ENCODE assay signal across 8 cellular contexts in genomic region chr15:37880009-37880834, GRCh38. TPM values are rescaled to one million over a fixed set of nuclear protein-coding genes. Genes with fewer than 3 reads are reported as not detected.
DNase-seq lines count a peak whose midpoint lies in the region; FAIRE-seq and TF ChIP-seq lines count a peak whose summit lies in the region.

No MANE protein-coding gene starts in this region.

- POLR2A ChIA-PET in AG04449 (lab: Yijun Ruan, JAX) = interaction anchor here (1.4 kb wide), 1 partner anchor 55 kb away, joined by 5 read pairs; no protein-coding TSS in a partner anchor

- no peak overlapping the region for H3K27ac Mint-ChIP-seq in activated naive CD8-positive, alpha-beta T cell treated with anti-CD3 and anti-CD28 coated beads for 36 hours

- H3K4me3 Mint-ChIP-seq in activated naive CD8-positive, alpha-beta T cell treated with anti-CD3 and anti-CD28 coated beads for 36 hours = no peak overlapping the region

- intact Hi-C loops in vagina (cut with DNase I) = no loop called here

- H3K27me3 Mint-ChIP-seq in activated naive CD8-positive, alpha-beta T cell treated with anti-CD3 and anti-CD28 coated beads for 36 hours = peaks cover 48% of the 10 kb centered on the region

- no peaks in the 10 kb centered on the region for H3K27me3 ChIP-seq in vagina

- H3K36me3 Mint-ChIP-seq in activated naive CD8-positive, alpha-beta T cell treated with anti-CD3 and anti-CD28 coated beads for 36 hours = no peaks in the 10 kb centered on the region

- in situ Hi-C loops in astrocyte of the spinal cord (cut with HindIII; ENCODE audit: low sequenced_read_pairs) = no loop called here

- H3K9me3 Mint-ChIP-seq in activated naive CD8-positive, alpha-beta T cell treated with anti-CD3 and anti-CD28 coated beads for 36 hours = no peaks in the 10 kb centered on the region

- FAIRE-seq in GM12892 (lab: Jason Lieb, UNC) = peak; percentile 65

- H3K4me3 ChIP-seq in AG04449 (ENCODE audit: low read depth, low read length) = no peak overlapping the region
- H3K4me3 ChIP-seq in astrocyte of the spinal cord (ENCODE audit: low read depth, low read length) = no peak overlapping the region
- H3K4me3 ChIP-seq in vagina = no peak overlapping the region

- no peaks in the 10 kb centered on the region for H3K9me3 ChIP-seq in vagina

- no peak for TF ChIP-seq POLR2A in GM12892 (IDR thresholded peaks at IDR 0.05; ENCODE audit: low read depth, low read length)
- TF ChIP-seq POLR2A in vagina (IDR thresholded peaks at IDR 0.05) = no peak

- DNase-seq in AG04449 (ENCODE audit: low read depth, low spot score) (peak; percentile 63), GM12892 (ENCODE audit: insufficient read length) (no peak), NCI-H2196 (lab: John Stamatoyannopoulos, UW; ENCODE audit: unreplicated experiment) (peak; percentile 28), astrocyte of the spinal cord (ENCODE audit: low read depth, low spot score) (peak; percentile 79), kidney tubule cell (ENCODE audit: low spot score) (peak; percentile 71), vagina (ENCODE audit: extremely low spot score in 2 of 2) (no peak), NCI-H2029 treated with DMSO at 0.1 percent for 48 hours (lab: John Stamatoyannopoulos, UW) (no peak)
- no peak for DNase-seq in activated naive CD8-positive, alpha-beta T cell treated with anti-CD3 and anti-CD28 coated beads for 36 hours

- H3K36me3 ChIP-seq in vagina = no peaks in the 10 kb centered on the region

- no peaks in the 10 kb centered on the region for H3K4me1 Mint-ChIP-seq in activated naive CD8-positive, alpha-beta T cell treated with anti-CD3 and anti-CD28 coated beads for 36 hours

- H3K4me1 ChIP-seq in vagina = no peaks in the 10 kb centered on the region

- peak; percentile 61 for TF ChIP-seq CTCF in AG04449 (IDR thresholded peaks at IDR 0.05; ENCODE audit: insufficient read depth, low read length, missing control alignments)
- TF ChIP-seq CTCF in astrocyte of the spinal cord (IDR thresholded peaks at IDR 0.05; ENCODE audit: low read depth, low read length) = peak; percentile 81
- peak in 1 of 3 experiments; percentile 24 for TF ChIP-seq CTCF in vagina (IDR thresholded peaks at IDR 0.05)

- CTCF ChIA-PET in AG04449 (lab: Yijun Ruan, JAX) = interaction anchor here (0.5 to 6.4 kb wide), 33 partner anchors 8 to 996 kb away, joined by 3 to 82 read pairs (median 5); no protein-coding TSS in a partner anchor

- no peak overlapping the region for H3K27ac ChIP-seq in vagina

RNA-seq across cellular contexts. Expression of gene TMCO5A, which starts 54.2 kb away (rescaled TPM):
- polyA plus RNA-seq in GM12892 (2012; ENCODE audit: missing spikeins) = not detected
- not detected for total RNA-seq in vagina
- not detected for total RNA-seq in activated naive CD8-positive, alpha-beta T cell treated with anti-CD3 and anti-CD28 coated beads for 36 hours

Comparison
In these comparisons a context has a peak if more than half of its experiments do, and no peak if none do; other contexts are left out.
1. DNase-seq: peak in AG04449 (single experiment), NCI-H2196 (single experiment), astrocyte of the spinal cord (single experiment) and kidney tubule cell (single experiment); none in GM12892 (single experiment), vagina (0 of 2), activated naive CD8-positive, alpha-beta T cell treated with anti-CD3 and anti-CD28 coated beads for 36 hours (single experiment) and NCI-H2029 treated with DMSO at 0.1 percent for 48 hours (single experiment).